In genomic region chr3:47381317-47382157, GRCh38 we compare ENCODE assay signal across 1 cellular context.
TF ChIP-seq lines count a peak whose summit lies in the region.

No MANE protein-coding gene starts in this region.

TF ChIP-seq in HepG2, 621 proteins besides CTCF, POLR2A, EP300 and RAD21 (continued from another document and continues in another):
- TF ChIP-seq TFE3 (CRISPR knock-in tag; IDR thresholded peaks at IDR 0.05) (no peak), HBP1 (CRISPR knock-in tag; IDR thresholded peaks at IDR 0.05; ENCODE audit: low read depth) (no peak), NPAS2 (CRISPR knock-in tag; IDR thresholded peaks at IDR 0.05; ENCODE audit: borderline replicate concordance) (no peak), SUZ12 (IDR thresholded peaks at IDR 0.05; ENCODE audit: low read depth, low read length) (no peak), RARA (CRISPR knock-in tag; IDR thresholded peaks at IDR 0.05) (no peak), THAP8 (CRISPR knock-in tag; IDR thresholded peaks at IDR 0.05; ENCODE audit: borderline replicate concordance) (no peak), ZNF367 (CRISPR knock-in tag; IDR thresholded peaks at IDR 0.05; ENCODE audit: borderline replicate concordance) (no peak), ARNT2 (CRISPR knock-in tag; IDR thresholded peaks at IDR 0.05; ENCODE audit: low read depth) (no peak), NFATC3 (CRISPR knock-in tag; IDR thresholded peaks at IDR 0.05) (no peak), ZNF746 (CRISPR knock-in tag; IDR thresholded peaks at IDR 0.05) (no peak), ZNF232 (CRISPR knock-in tag; IDR thresholded peaks at IDR 0.05; ENCODE audit: borderline replicate concordance) (no peak), ARID4A (CRISPR knock-in tag; IDR thresholded peaks at IDR 0.05; ENCODE audit: borderline replicate concordance) (no peak; the same call in 1 of the 2 replicates), TRIM24 (CRISPR knock-in tag; IDR thresholded peaks at IDR 0.05) (no peak), ZNF639 (CRISPR knock-in tag; conservative IDR thresholded peaks at IDR 0.05) (no peak; the same call in 1 of the 2 replicates), ZNF577 (CRISPR knock-in tag; IDR thresholded peaks at IDR 0.05; ENCODE audit: borderline replicate concordance, low read depth) (no peak), YEATS2 (CRISPR knock-in tag; IDR thresholded peaks at IDR 0.05; ENCODE audit: borderline replicate concordance) (no peak), PHF20 (CRISPR knock-in tag; IDR thresholded peaks at IDR 0.05) (0 out of 2 replicates have a peak, but pooled peaks have one; percentile 1), MBD4 (IDR thresholded peaks at IDR 0.05; ENCODE audit: borderline replicate concordance, low read length) (no peak), FOXO1 (CRISPR knock-in tag; IDR thresholded peaks at IDR 0.05) (no peak), DNMT1 (CRISPR knock-in tag; IDR thresholded peaks at IDR 0.05) (no peak), THAP7 (CRISPR knock-in tag; IDR thresholded peaks at IDR 0.05) (no peak; the same call in 1 of the 2 replicates), SIN3A (IDR thresholded peaks at IDR 0.05; ENCODE audit: borderline replicate concordance, low read depth, low read length) (no peak), ZNF710 (CRISPR knock-in tag; IDR thresholded peaks at IDR 0.05; ENCODE audit: borderline replicate concordance) (no peak), MIER3 (CRISPR knock-in tag; IDR thresholded peaks at IDR 0.05; ENCODE audit: borderline replicate concordance) (no peak), TFAP4 (IDR thresholded peaks at IDR 0.05; ENCODE audit: borderline replicate concordance, low read depth) (no peak), FUBP1 (CRISPR knock-in tag; IDR thresholded peaks at IDR 0.05; ENCODE audit: borderline replicate concordance) (no peak), ZNF703 (CRISPR knock-in tag; IDR thresholded peaks at IDR 0.05; ENCODE audit: borderline replicate concordance) (no peak), ZNF737 (CRISPR knock-in tag; IDR thresholded peaks at IDR 0.05; ENCODE audit: borderline replicate concordance) (no peak), PBX2 (CRISPR knock-in tag; IDR thresholded peaks at IDR 0.05) (no peak), HES4 (CRISPR knock-in tag; IDR thresholded peaks at IDR 0.05; ENCODE audit: borderline replicate concordance) (no peak), LRRFIP1 (CRISPR knock-in tag; conservative IDR thresholded peaks at IDR 0.05) (no peak), BRD4 (CRISPR knock-in tag; IDR thresholded peaks at IDR 0.05) (no peak), PHF8 (CRISPR knock-in tag; IDR thresholded peaks at IDR 0.05) (no peak), NCOA2 (CRISPR knock-in tag; IDR thresholded peaks at IDR 0.05) (no peak), RBM22 (optimal IDR thresholded peaks at IDR 0.05; ENCODE audit: low read length) (no peak), RNF219 (CRISPR knock-in tag; IDR thresholded peaks at IDR 0.05) (no peak), NR3C1 (CRISPR knock-in tag; IDR thresholded peaks at IDR 0.05) (no peak)
